In the genomic region with DNA sequence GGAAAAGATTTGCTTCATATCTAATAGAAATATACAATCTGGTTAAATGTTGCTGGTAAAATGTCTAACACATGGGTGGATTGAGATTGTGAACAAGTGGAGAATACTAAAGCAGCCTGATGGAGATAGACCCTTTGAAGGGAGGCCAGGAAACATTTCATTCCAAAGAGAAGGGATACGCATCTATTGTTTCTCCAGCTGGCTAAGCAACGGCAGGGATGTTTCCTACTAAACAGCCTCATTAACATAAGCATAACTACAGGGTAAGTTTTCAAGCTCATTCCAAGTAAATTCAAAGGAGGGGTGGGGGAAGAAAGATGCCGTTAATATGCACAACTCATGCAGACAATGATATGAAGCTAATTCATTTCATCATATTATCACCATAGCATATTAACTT, we compare ENCODE assay signal across 20 cellular contexts.
A peak's percentile ranks its signal among the peaks of the same experiment; 100 is the strongest.
DNase-seq lines count a peak whose midpoint lies in the region; ATAC-seq, FAIRE-seq and TF ChIP-seq lines count a peak whose summit lies in the region.
"Had no signal": no experiment of that assay in that cellular context is flagged by ENCODE, and none has a peak within 500 bp of the region (broad histone marks: within the 10 kb centered on the region; RNA-seq: fewer than 3 reads in every experiment).

No MANE protein-coding gene starts in this region.

- no peak overlapping the region for H2BK15ac ChIP-seq in H1 (ENCODE audit: low read length)

- no peak overlapping the region for H3K14ac ChIP-seq in H1 (ENCODE audit: insufficient read length)

- no peak overlapping the region for H2AK5ac ChIP-seq in H1 (ENCODE audit: low read depth, low read length)

- H3K9me3 ChIP-seq in HAP-1 (no peaks in the 10 kb centered on the region; the same call in 1 of the 2 replicates), H1 (ENCODE audit: insufficient read depth in 2 of 2, low read depth in 1 of 2, low read length in 1 of 2) (no peaks in the 10 kb centered on the region), lower lobe of right lung (no peaks in the 10 kb centered on the region)

- no peak overlapping the region for H2BK20ac ChIP-seq in H1 (ENCODE audit: low read length)

- no peaks in the 10 kb centered on the region for H3K79me1 ChIP-seq in H1 (ENCODE audit: low read depth, low read length)

- no peak overlapping the region for H3K56ac ChIP-seq in H1 (replicated peaks; ENCODE audit: insufficient read length, low read depth, low read length)

- H3K18ac ChIP-seq in H1 (ENCODE audit: extremely low read depth, low read length): no peak overlapping the region

- no peak for TF ChIP-seq EP300 in H1 (IDR thresholded peaks at IDR 0.05; ENCODE audit: borderline replicate concordance in 1 of 2, low read depth in 2 of 2, low read length in 2 of 2)

- intact Hi-C loops in lower lobe of right lung (cut with DNase I): no loop called here

- no peak overlapping the region for H2BK12ac ChIP-seq in H1 (ENCODE audit: low read depth, low read length)

- no peak overlapping the region for H3K4me3 ChIP-seq in HAP-1
- no peak overlapping the region for H3K4me3 ChIP-seq in H1 (ENCODE audit: extremely low read depth in 1 of 4, insufficient read depth in 2 of 4, low read depth in 3 of 4, low read length in 4 of 4)
- H3K4me3 ChIP-seq in lower lobe of right lung: no peak overlapping the region

- H3K4ac ChIP-seq in H1 (replicated peaks; ENCODE audit: insufficient read length, low read depth, low read length): no peak overlapping the region

- no peak overlapping the region for H4K91ac ChIP-seq in H1 (replicated peaks; ENCODE audit: insufficient read length, low read length)

- no peak overlapping the region for H3K23ac ChIP-seq in H1 (ENCODE audit: insufficient read length)

- POLR2A ChIA-PET in H1 (lab: Charles Lee; ENCODE audit: partially characterized antibody): no interaction called here

- H3K4me1 ChIP-seq in HAP-1: peaks cover 52% of the 10 kb centered on the region
- H3K4me1 ChIP-seq in H1 (replicated peaks in 1 of 4; ENCODE audit: control insufficient read depth in 3 of 4, insufficient read depth in 4 of 4, low read length in 3 of 4): peaks cover 2 to 18% (median 10%) of the 10 kb centered on the region in 4 experiments; a peak in 3 of 7 replicates
- H3K4me1 ChIP-seq in lower lobe of right lung: no peaks in the 10 kb centered on the region

- no peaks in the 10 kb centered on the region for H3K36me3 ChIP-seq in HAP-1 (replicated peaks)
- H3K36me3 ChIP-seq in H1 (ENCODE audit: control insufficient read depth in 2 of 4, insufficient read depth in 4 of 4, low read length in 3 of 4): no peaks in the 10 kb centered on the region
- no peaks in the 10 kb centered on the region for H3K36me3 ChIP-seq in lower lobe of right lung

- H3K27me3 ChIP-seq in HAP-1 (ENCODE audit: low read depth) (no peaks in the 10 kb centered on the region), H1 (replicated peaks in 1 of 4; ENCODE audit: control insufficient read depth in 3 of 4, extremely low read depth in 1 of 4, insufficient read depth in 3 of 4, low read length in 3 of 4) (peaks cover 0 to 2% (median 0%) of the 10 kb centered on the region in 4 experiments; a peak in 3 of 7 replicates), lower lobe of right lung (ENCODE audit: low read depth) (no peaks in the 10 kb centered on the region)

- FAIRE-seq in H1 (lab: Jason Lieb, UNC): no peak
- FAIRE-seq: A204.1, GM12892 had no signal

- WGBS in H1 (ENCODE audit: extremely low coverage in 1 of 2, insufficient coverage in 1 of 2, insufficient read length in 1 of 2, insufficient replicate concordance in 2 of 2, low coverage in 1 of 2, low lambda C conversion rate in 2 of 2, missing lambda C conversion rate in 1 of 2), 2 experiments: 56% methylated on average over 3 of the region's 3 CpGs; no CpG with 5 or more reads in 1 of the 2 experiments

- peak overlapping the region; percentile 4 to 25; a peak in 1 of 4 replicates for H3K4me2 ChIP-seq in H1 (ENCODE audit: insufficient read depth in 1 of 2, low read depth in 2 of 2, low read length in 2 of 2)

- no peaks in the 10 kb centered on the region for H3K23me2 ChIP-seq in H1 (ENCODE audit: low read depth, low read length)

- TF ChIP-seq CTCF in H1 (IDR thresholded peaks at IDR 0.05; ENCODE audit: control extremely low read depth in 1 of 3, insufficient read depth in 1 of 3, low read depth in 1 of 3, low read length in 3 of 3) (no peak), lower lobe of right lung (IDR thresholded peaks at IDR 0.05) (no peak)

- H3K27ac ChIP-seq in H1 (ENCODE audit: low read depth, low read length) (no peak overlapping the region), lower lobe of right lung (no peak overlapping the region)
- H3K27ac ChIP-seq: 22Rv1 had no signal

- no peak overlapping the region for H2BK120ac ChIP-seq in H1 (replicated peaks; ENCODE audit: low read depth, low read length)

- H2BK5ac ChIP-seq in H1 (ENCODE audit: low read depth, low read length): no peak overlapping the region

- no peak for TF ChIP-seq RAD21 in H1 (IDR thresholded peaks at IDR 0.05 in 1 of 2, conservative IDR thresholded peaks at IDR 0.05 in 1 of 2; ENCODE audit: low read depth in 2 of 2, low read length in 2 of 2)

- H4K8ac ChIP-seq in H1 (ENCODE audit: extremely low read depth, insufficient read depth, low read length): no peak overlapping the region

- DNase-seq in Ammon's horn (ENCODE audit: low spot score) (peak; percentile 8), HAP-1 (ENCODE audit: low spot score in 2 of 2) (peak; percentile 57 to 91), H1 (ENCODE audit: low read depth in 1 of 2, low spot score in 2 of 2) (no peak), left kidney (ENCODE audit: low read depth, low spot score) (peak; percentile 14), NCI-H1436 (lab: John Stamatoyannopoulos, UW) (no peak), KBM-7 (no peak), ACHN (no peak), lower lobe of right lung (no peak)
- DNase-seq: AML-193; C1 segment of cervical spinal cord; Calu3; CD4-positive, alpha-beta memory T cell; COR-L47; DMS53; DMS79 treated with DMSO at 0.1 percent for 48 hours; GF-D8; HCEC 1CT had no signal

- H4K20me1 ChIP-seq in H1 (replicated peaks in 1 of 2; ENCODE audit: control insufficient read depth in 1 of 2, insufficient read depth in 2 of 2, low read length in 2 of 2): no peaks in the 10 kb centered on the region

- CTCF ChIA-PET in H1 (lab: Charles Lee; ENCODE audit: partially characterized antibody): no interaction called here

- H4K5ac ChIP-seq in H1 (ENCODE audit: insufficient read length, low read depth, low read length): no peak overlapping the region

- H3K79me2 ChIP-seq in H1 (ENCODE audit: control insufficient read depth in 1 of 2, insufficient read depth in 2 of 2, low read length in 2 of 2): no peaks in the 10 kb centered on the region

- TF ChIP-seq POLR2A in H1 (IDR thresholded peaks at IDR 0.05; ENCODE audit: control extremely low read depth in 1 of 2, low read depth in 2 of 2, low read length in 2 of 2): no peak

- in situ Hi-C loops in HAP-1 (cut with MboI; ENCODE audit: low sequenced_read_pairs): no loop called here
- in situ Hi-C loops in KBM-7 (cut with MboI; ENCODE audit: low pct_unique_long_range_greater_than_20kb, low sequenced_read_pairs): no loop called here
- in situ Hi-C loops in ACHN (cut with HindIII; ENCODE audit: low pct_ligation_motif_present, low pct_unique_long_range_greater_than_20kb, low sequenced_read_pairs): no loop called here

- ATAC-seq in lower lobe of right lung: no peak

- no peak overlapping the region for H2AFZ ChIP-seq in H1 (ENCODE audit: low read length)

- H3K9ac ChIP-seq in H1 (replicated peaks in 1 of 4; ENCODE audit: extremely low read depth in 1 of 4, low read depth in 3 of 4, low read length in 3 of 4): no peak overlapping the region; a peak in 1 of 7 replicates

TF ChIP-seq in H1, 55 proteins besides CTCF, POLR2A, EP300 and RAD21:
- TF ChIP-seq BRCA1 (IDR thresholded peaks at IDR 0.05; ENCODE audit: low read depth, low read length): no peak
- TF ChIP-seq ASH2L (IDR thresholded peaks at IDR 0.05; ENCODE audit: low read length): no peak
- no peak for TF ChIP-seq SIRT6 (IDR thresholded peaks at IDR 0.05; ENCODE audit: low read length)
- no peak for TF ChIP-seq KDM4A (IDR thresholded peaks at IDR 0.05; ENCODE audit: low read depth, low read length, severe bottlenecking)
- no peak for TF ChIP-seq RBBP5 (IDR thresholded peaks at IDR 0.05; ENCODE audit: borderline replicate concordance, low read depth, low read length)
- TF ChIP-seq POU5F1 (IDR thresholded peaks at IDR 0.05; ENCODE audit: low read depth, low read length): no peak
- no peak for TF ChIP-seq POLR2AphosphoS5 (IDR thresholded peaks at IDR 0.05; ENCODE audit: low read depth, low read length)
- TF ChIP-seq BACH1 (IDR thresholded peaks at IDR 0.05; ENCODE audit: low read length): no peak
- TF ChIP-seq EGR1 (IDR thresholded peaks at IDR 0.05; ENCODE audit: borderline replicate concordance, low read depth, low read length): no peak
- no peak for TF ChIP-seq GTF2F1 (IDR thresholded peaks at IDR 0.05; ENCODE audit: borderline replicate concordance, low read depth, low read length)

Comparison
In these comparisons a context has a peak if more than half of its experiments do, and no peak if none do; other contexts are left out.
1. DNase-seq: peak in Ammon's horn (single experiment), HAP-1 (2 of 2) and left kidney (single experiment); none in H1 (0 of 2), NCI-H1436 (single experiment), KBM-7 (single experiment), ACHN (single experiment) and lower lobe of right lung (single experiment).